In genomic region chr4:163111588-163111987, GRCh38 we compare ENCODE assay signal across 13 cellular contexts. TPM values are rescaled to one million over a fixed set of nuclear protein-coding genes. Genes with fewer than 3 reads are reported as not detected.
DNase-seq lines count a peak whose midpoint lies in the region; ATAC-seq, FAIRE-seq and TF ChIP-seq lines count a peak whose summit lies in the region.
"Had no signal": no experiment of that assay in that cellular context is flagged by ENCODE, and none has a peak within 500 bp of the region (broad histone marks: within the 10 kb centered on the region; RNA-seq: fewer than 3 reads in every experiment).

No MANE protein-coding gene starts in this region.

- FAIRE-seq in keratinocyte (lab: Jason Lieb, UNC) = no peak
- FAIRE-seq: GM12878, TTC549 had no signal

- no peak for TF ChIP-seq POLR2A in breast epithelium (IDR thresholded peaks at IDR 0.05)

- 29 to 34% methylated on average over 5 of the region's 5 CpGs for WGBS in aorta, 2 donors

- no peaks in the 10 kb centered on the region for H3K9me3 Mint-ChIP-seq in MCF 10A (ENCODE audit: unreplicated experiment)
- H3K9me3 Mint-ChIP-seq: stimulated activated effector memory CD8-positive, alpha-beta T cell treated with anti-CD3 and anti-CD28 coated beads, Interleukin-12 subunit alpha, Interleukin-12 subunit beta, amount 100 ng/mL, for 72 hours had no signal

- H3K36me3 Mint-ChIP-seq in MCF 10A (ENCODE audit: insufficient read depth, unreplicated experiment) = peaks cover 15% of the 10 kb centered on the region
- H3K36me3 Mint-ChIP-seq: stimulated activated effector memory CD8-positive, alpha-beta T cell treated with anti-CD3 and anti-CD28 coated beads, Interleukin-12 subunit alpha, Interleukin-12 subunit beta, amount 100 ng/mL, for 72 hours had no signal

- H3K27ac Mint-ChIP-seq in MCF 10A (ENCODE audit: low read depth, unreplicated experiment) = no peak overlapping the region
- H3K27ac Mint-ChIP-seq: stimulated activated effector memory CD8-positive, alpha-beta T cell treated with anti-CD3 and anti-CD28 coated beads, Interleukin-12 subunit alpha, Interleukin-12 subunit beta, amount 100 ng/mL, for 72 hours had no signal

- DNase-seq in MCF 10A (ENCODE audit: unreplicated experiment) (peak; percentile 9), breast epithelium (ENCODE audit: low spot score in 2 of 2) (no peak), astrocyte of the cerebellum (ENCODE audit: low read depth) (no peak), keratinocyte (ENCODE audit: low read depth, low spot score) (no peak), SJCRH30 (no peak), aorta (no peak), NCI-H1092 treated with DMSO at 0.1 percent for 48 hours (lab: John Stamatoyannopoulos, UW) (no peak)
- DNase-seq: activated naive CD4-positive, alpha-beta T cell treated with Interleukin-2 at 50 U/mL for 16 hours; NCI-H748 treated with DMSO at 0.1 percent for 48 hours had no signal

- H3K27me3 Mint-ChIP-seq in MCF 10A (ENCODE audit: insufficient read depth, unreplicated experiment) = no peaks in the 10 kb centered on the region

- H3K36me3 ChIP-seq in breast epithelium (peaks cover 4% of the 10 kb centered on the region), keratinocyte (ENCODE audit: control insufficient read depth in 2 of 2, extremely low read depth in 1 of 2, insufficient read depth in 2 of 2, low read length in 2 of 2) (no peaks in the 10 kb centered on the region), SJCRH30 (no peaks in the 10 kb centered on the region; the same call in 1 of the 2 replicates), aorta (ENCODE audit: control insufficient read depth in 1 of 2, insufficient read depth in 2 of 2, low read length in 1 of 2) (peaks cover 0 to 2% of the 10 kb centered on the region in 2 donors)

- no peaks in the 10 kb centered on the region for H3K9me3 ChIP-seq in breast epithelium
- no peaks in the 10 kb centered on the region for H3K9me3 ChIP-seq in keratinocyte (ENCODE audit: control insufficient read depth, low read depth, low read length)
- no peaks in the 10 kb centered on the region for H3K9me3 ChIP-seq in SJCRH30 (replicated peaks)
- no peaks in the 10 kb centered on the region for H3K9me3 ChIP-seq in aorta (ENCODE audit: control insufficient read depth, low read length)

- POLR2A ChIA-PET in MCF 10A (lab: Yijun Ruan, JAX) = interaction anchor here (0.5 to 1.4 kb wide), 2 partner anchors 54 to 87 kb away, joined by 3 read pairs; no protein-coding TSS in a partner anchor

- H3K9me1 ChIP-seq in keratinocyte (ENCODE audit: control insufficient read depth, extremely low read depth, insufficient read depth, low read length) = no peaks in the 10 kb centered on the region

- peaks cover 19% of the 10 kb centered on the region for H3K4me1 Mint-ChIP-seq in MCF 10A (ENCODE audit: insufficient read depth, unreplicated experiment)

- H3K4me2 ChIP-seq in keratinocyte (ENCODE audit: control insufficient read depth, extremely low read depth, insufficient read depth, low read depth, low read length) = no peak overlapping the region

- CTCF ChIA-PET in MCF 10A (lab: Yijun Ruan, JAX) = interaction anchor here (0.7 to 1.6 kb wide), 9 partner anchors 8 to 440 kb away, joined by 3 to 15 read pairs (median 4); partner anchors contain the start of gene NPY1R

- TF ChIP-seq CTCF in MCF 10A (IDR thresholded peaks at IDR 0.05; ENCODE audit: unreplicated experiment) (peak; percentile 9), breast epithelium (IDR thresholded peaks at IDR 0.05) (no peak), astrocyte of the cerebellum (IDR thresholded peaks at IDR 0.05; ENCODE audit: low read depth, low read length, missing control alignments) (peak; percentile 37), keratinocyte (optimal IDR thresholded peaks at IDR 0.05 in 1 of 3, IDR thresholded peaks at IDR 0.05 in 1 of 3, conservative IDR thresholded peaks at IDR 0.05 in 1 of 3; ENCODE audit: extremely low read depth in 1 of 3, insufficient read depth in 2 of 3, low read length in 3 of 3) (peak in 2 of 3 experiments; percentile 8 to 11)

- ATAC-seq in HG02588 (IDR thresholded peaks at IDR 0.05; ENCODE audit: unreplicated experiment) (no peak), aorta (ENCODE audit: low FRiP score) (no peak)
- ATAC-seq: GM12878; stimulated activated effector memory CD8-positive, alpha-beta T cell treated with anti-CD3 and anti-CD28 coated beads, Interleukin-12 subunit alpha, Interleukin-12 subunit beta, amount 100 ng/mL, for 72 hours had no signal

- H3K9ac ChIP-seq in keratinocyte (ENCODE audit: control insufficient read depth, extremely low read depth, insufficient read depth, low read length) = no peak overlapping the region

- no peaks in the 10 kb centered on the region for H3K79me2 ChIP-seq in keratinocyte (ENCODE audit: control insufficient read depth, insufficient read depth, low read length)

- BruUV-seq in MCF 10A (replicated peaks; lab: Mats Ljungman, UMichigan) = no TSS peak

- H3K4me1 ChIP-seq in breast epithelium (no peaks in the 10 kb centered on the region), keratinocyte (ENCODE audit: control insufficient read depth, extremely low read depth, insufficient read depth, low read length) (peaks cover 5% of the 10 kb centered on the region), SJCRH30 (no peaks in the 10 kb centered on the region), aorta (ENCODE audit: control insufficient read depth in 1 of 2, insufficient read depth in 2 of 2, low read length in 2 of 2) (no peaks in the 10 kb centered on the region)

- dilution Hi-C loops in keratinocyte (cut with MboI; ENCODE audit: extremely low pct_ligation_motif_present, low sequenced_read_pairs) = no loop called here

- no peak overlapping the region for H3K4me3 ChIP-seq in breast epithelium
- no peak overlapping the region for H3K4me3 ChIP-seq in astrocyte of the cerebellum (ENCODE audit: low read depth, low read length)
- H3K4me3 ChIP-seq in keratinocyte (ENCODE audit: control insufficient read depth in 2 of 3, extremely low read depth in 1 of 3, insufficient read depth in 2 of 3, low read depth in 1 of 3, low read length in 3 of 3) = no peak overlapping the region
- H3K4me3 ChIP-seq in SJCRH30 = no peak overlapping the region
- H3K4me3 ChIP-seq in aorta (ENCODE audit: low read length in 2 of 2) = no peak overlapping the region
- H3K4me3 ChIP-seq: GM12878 had no signal

- H3K4me3 Mint-ChIP-seq in MCF 10A (ENCODE audit: unreplicated experiment) = no peak overlapping the region
- H3K4me3 Mint-ChIP-seq: stimulated activated effector memory CD8-positive, alpha-beta T cell treated with anti-CD3 and anti-CD28 coated beads, Interleukin-12 subunit alpha, Interleukin-12 subunit beta, amount 100 ng/mL, for 72 hours had no signal

- H3K27ac ChIP-seq in breast epithelium = no peak overlapping the region
- no peak overlapping the region for H3K27ac ChIP-seq in keratinocyte (ENCODE audit: control insufficient read depth, insufficient read depth, low read length)
- no peak overlapping the region for H3K27ac ChIP-seq in SJCRH30
- H3K27ac ChIP-seq in aorta (ENCODE audit: low read depth in 1 of 2, low read length in 2 of 2) = no peak overlapping the region

- in situ Hi-C loops in astrocyte of the cerebellum (cut with HindIII; ENCODE audit: low sequenced_read_pairs) = no loop called here

- no peaks in the 10 kb centered on the region for H4K20me1 ChIP-seq in keratinocyte (ENCODE audit: control insufficient read depth, extremely low read depth, insufficient read depth, low read length)

- H3K27me3 ChIP-seq in breast epithelium = no peaks in the 10 kb centered on the region
- H3K27me3 ChIP-seq in keratinocyte (ENCODE audit: control insufficient read depth, extremely low read depth, insufficient read depth, low read length) = no peaks in the 10 kb centered on the region
- H3K27me3 ChIP-seq in SJCRH30 = no peaks in the 10 kb centered on the region
- H3K27me3 ChIP-seq in aorta (ENCODE audit: control insufficient read depth in 1 of 2, insufficient read depth in 2 of 2, low read length in 1 of 2) = no peaks in the 10 kb centered on the region

- H2AFZ ChIP-seq in keratinocyte (ENCODE audit: control insufficient read depth, low read length) = no peak overlapping the region

- intact Hi-C loops in MCF 10A (cut with micrococcal nuclease) (loop anchor here (1.0 to 10.0 kb wide), 2 partner anchors 221 to 433 kb away; partner anchors contain the start of gene NPY1R), breast epithelium (cut with DNase I; ENCODE audit: low total_unique reads) (no loop called here), aorta (cut with DNase I) (no loop called here)

RNA-seq across cellular contexts. Expression of gene NAF1, which starts 55.1 kb away (rescaled TPM):
- total RNA-seq in MCF 10A (2022) = 27.5 and 36.5 TPM in 2 replicates
- total RNA-seq in breast epithelium = 10 to 100 TPM; 21.1 to 51.5 (median 23.6) TPM
- polyA plus RNA-seq in keratinocyte = 4.4 to 7.6 TPM (median 5.7 TPM) in 3 replicates
- polyA plus RNA-seq in keratinocyte (2011; ENCODE audit: low read depth) = 8.3 TPM
- polyA plus RNA-seq in keratinocyte (2011; cell fraction: cytosol; rRNA removed) = 4.6 and 7.4 TPM in 2 replicates
- 8.9 and 10.1 TPM in 2 replicates for polyA plus RNA-seq in keratinocyte (2011; cell fraction: nucleus; rRNA removed)
- 7.6 and 8.2 TPM in 2 replicates for polyA plus RNA-seq in keratinocyte (2012; ENCODE audit: low replicate concordance)
- polyA minus RNA-seq in keratinocyte = 2.0 to 6.0 TPM (median 3.2 TPM) in 3 replicates
- polyA minus RNA-seq in keratinocyte (2011; cell fraction: cytosol; rRNA and poly(A)+ RNA removed) = 7.7 TPM
- 11.6 and 14.5 TPM in 2 replicates for polyA minus RNA-seq in keratinocyte (2011; cell fraction: nucleus; rRNA and poly(A)+ RNA removed)
- total RNA-seq in SJCRH30 (2014; rRNA removed; shearing (Covaris generic)) = 19.6 and 26.2 TPM in 2 replicates
- total RNA-seq in aorta = 10 to 100 TPM; 23.8 to 35.7 TPM
- 10 to 100 TPM in 1 of 2 donors, 1 to 10 TPM in 1; 2.6 to 10.0 TPM for polyA plus RNA-seq in aorta

Comparison
In these comparisons a context has a peak if more than half of its experiments do, and no peak if none do; other contexts are left out.
1. CTCF ChIP-seq: peak in MCF 10A (single experiment), astrocyte of the cerebellum (single experiment) and keratinocyte (2 of 3); none in breast epithelium (0 of 3).